ENCODE assay signal across 8 cellular contexts in genomic region chr1:26287033-26287711, GRCh38. TPM values are rescaled to one million over a fixed set of nuclear protein-coding genes. Genes with fewer than 3 reads are reported as not detected.
DNase-seq lines count a peak whose midpoint lies in the region; ATAC-seq and TF ChIP-seq lines count a peak whose summit lies in the region.

No MANE protein-coding gene starts in this region.

- ATAC-seq in natural killer cell = peak; percentile 16 to 42 (median 38)

- H3K27me3 Mint-ChIP-seq in natural killer cell (ENCODE audit: low read depth in 2 of 2) = no peaks in the 10 kb centered on the region

- peaks cover 68 to 91% of the 10 kb centered on the region in 2 donors for H3K4me1 Mint-ChIP-seq in natural killer cell

- intact Hi-C loops in natural killer cell (cut with micrococcal nuclease) = no loop called here

- H3K9me3 Mint-ChIP-seq in natural killer cell = no peaks in the 10 kb centered on the region

- H3K4me3 Mint-ChIP-seq in natural killer cell = peak overlapping the region; percentile 84

- H3K36me3 Mint-ChIP-seq in natural killer cell = no peaks in the 10 kb centered on the region

- DNase-seq in AG08395 (ENCODE audit: low spot score) (peak; percentile 60), MV-4-11 (lab: John Stamatoyannopoulos, UW) (peak; percentile 91), natural killer cell (peak; percentile 49), HPDE6-E6E7 (ENCODE audit: extremely low spot score) (no peak), NCI-H1694 treated with DMSO at 0.1 percent for 48 hours (lab: John Stamatoyannopoulos, UW) (no peak), dedifferentiated amniotic fluid mesenchymal stem cell (ENCODE audit: extremely low spot score) (no peak)
- peak; percentile 81 for DNase-seq in activated effector memory CD4-positive, alpha-beta T cell treated with Interleukin-2 at 50 U/mL for 16 hours

- peak; percentile 45 for TF ChIP-seq POLR2A in GM19193 (IDR thresholded peaks at IDR 0.05; ENCODE audit: extremely low read depth, insufficient read depth, insufficient read length)

- H3K27ac Mint-ChIP-seq in natural killer cell = peak overlapping the region; percentile 86 to 96

- TF ChIP-seq CTCF in natural killer cell (IDR thresholded peaks at IDR 0.05) = no peak

RNA-seq across cellular contexts. Expression of gene SH3BGRL3, which starts 7.3 kb away (rescaled TPM):
- 100 to 1,000 TPM; 396 to 488 (median 437) TPM for total RNA-seq in natural killer cell

RNA-seq across cellular contexts. Expression of gene UBXN11, which starts 19.3 kb away (rescaled TPM):
- total RNA-seq in natural killer cell = 10 to 100 TPM; 22.7 to 32.0 (median 31.7) TPM

RNA-seq across cellular contexts. Expression of gene CD52, which starts 30.6 kb away (rescaled TPM):
- total RNA-seq in natural killer cell = 100 to 1,000 TPM; 454 to 485 (median 482) TPM

RNA-seq across cellular contexts. Expression of gene CEP85, which starts 53.2 kb away (rescaled TPM):
- 10 to 100 TPM; 13.0 to 20.4 (median 18.0) TPM for total RNA-seq in natural killer cell

Comparison
In these comparisons a context has a peak if more than half of its experiments do, and no peak if none do; other contexts are left out.
1. DNase-seq: peak in AG08395 (single experiment), MV-4-11 (single experiment), activated effector memory CD4-positive, alpha-beta T cell treated with Interleukin-2 at 50 U/mL for 16 hours (single experiment) and natural killer cell (single experiment); none in HPDE6-E6E7 (single experiment), NCI-H1694 treated with DMSO at 0.1 percent for 48 hours (single experiment) and dedifferentiated amniotic fluid mesenchymal stem cell (single experiment).